ENCODE assay signal across 4 cellular contexts in genomic region chr7:73614937-73615336, GRCh38. TPM values are rescaled to one million over a fixed set of nuclear protein-coding genes. Genes with fewer than 3 reads are reported as not detected.
"Had no signal": no experiment of that assay in that cellular context is flagged by ENCODE, and none has a peak within 500 bp of the region (broad histone marks: within the 10 kb centered on the region; RNA-seq: fewer than 3 reads in every experiment).

No MANE protein-coding gene starts in this region.

RNA-seq across cellular contexts. Expression of gene MLXIPL, which starts 9.4 kb away (rescaled TPM):
- total RNA-seq: naive thymus-derived CD4-positive, alpha-beta T cell; natural killer cell; occipital lobe; smooth muscle cell had no signal
- polyA plus RNA-seq: naive thymus-derived CD4-positive, alpha-beta T cell; smooth muscle cell had no signal

RNA-seq across cellular contexts. Expression of gene VPS37D, which starts 52.7 kb away (rescaled TPM):
- polyA plus RNA-seq: naive thymus-derived CD4-positive, alpha-beta T cell had no signal
